In genomic region chr16:4693296-4693955, GRCh38 we compare ENCODE assay signal across 1 cellular context.
TF ChIP-seq lines count a peak whose summit lies in the region.

Gene NUDT16L1 (plus strand): TSS chr16:4693562. CDS start chr16:4693727, 165 bp downstream.

TF ChIP-seq in HepG2, 621 proteins besides CTCF, POLR2A, EP300 and RAD21 (continued from another document and continues in another):
- TF ChIP-seq, protein P1, sequence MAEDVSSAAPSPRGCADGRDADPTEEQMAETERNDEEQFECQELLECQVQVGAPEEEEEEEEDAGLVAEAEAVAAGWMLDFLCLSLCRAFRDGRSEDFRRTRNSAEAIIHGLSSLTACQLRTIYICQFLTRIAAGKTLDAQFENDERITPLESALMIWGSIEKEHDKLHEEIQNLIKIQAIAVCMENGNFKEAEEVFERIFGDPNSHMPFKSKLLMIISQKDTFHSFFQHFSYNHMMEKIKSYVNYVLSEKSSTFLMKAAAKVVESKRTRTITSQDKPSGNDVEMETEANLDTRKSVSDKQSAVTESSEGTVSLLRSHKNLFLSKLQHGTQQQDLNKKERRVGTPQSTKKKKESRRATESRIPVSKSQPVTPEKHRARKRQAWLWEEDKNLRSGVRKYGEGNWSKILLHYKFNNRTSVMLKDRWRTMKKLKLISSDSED (CRISPR knock-in tag; IDR thresholded peaks at IDR 0.05), result no peak
- no peak for TF ChIP-seq ESRRA (CRISPR knock-in tag; IDR thresholded peaks at IDR 0.05; ENCODE audit: low read depth)
- peak; percentile 82 for TF ChIP-seq NFYC (CRISPR knock-in tag; IDR thresholded peaks at IDR 0.05)
- TF ChIP-seq KDM6A (CRISPR knock-in tag; IDR thresholded peaks at IDR 0.05; ENCODE audit: low read depth), result no peak
- no peak for TF ChIP-seq ADNP (CRISPR knock-in tag; IDR thresholded peaks at IDR 0.05)
- TF ChIP-seq, protein P2, sequence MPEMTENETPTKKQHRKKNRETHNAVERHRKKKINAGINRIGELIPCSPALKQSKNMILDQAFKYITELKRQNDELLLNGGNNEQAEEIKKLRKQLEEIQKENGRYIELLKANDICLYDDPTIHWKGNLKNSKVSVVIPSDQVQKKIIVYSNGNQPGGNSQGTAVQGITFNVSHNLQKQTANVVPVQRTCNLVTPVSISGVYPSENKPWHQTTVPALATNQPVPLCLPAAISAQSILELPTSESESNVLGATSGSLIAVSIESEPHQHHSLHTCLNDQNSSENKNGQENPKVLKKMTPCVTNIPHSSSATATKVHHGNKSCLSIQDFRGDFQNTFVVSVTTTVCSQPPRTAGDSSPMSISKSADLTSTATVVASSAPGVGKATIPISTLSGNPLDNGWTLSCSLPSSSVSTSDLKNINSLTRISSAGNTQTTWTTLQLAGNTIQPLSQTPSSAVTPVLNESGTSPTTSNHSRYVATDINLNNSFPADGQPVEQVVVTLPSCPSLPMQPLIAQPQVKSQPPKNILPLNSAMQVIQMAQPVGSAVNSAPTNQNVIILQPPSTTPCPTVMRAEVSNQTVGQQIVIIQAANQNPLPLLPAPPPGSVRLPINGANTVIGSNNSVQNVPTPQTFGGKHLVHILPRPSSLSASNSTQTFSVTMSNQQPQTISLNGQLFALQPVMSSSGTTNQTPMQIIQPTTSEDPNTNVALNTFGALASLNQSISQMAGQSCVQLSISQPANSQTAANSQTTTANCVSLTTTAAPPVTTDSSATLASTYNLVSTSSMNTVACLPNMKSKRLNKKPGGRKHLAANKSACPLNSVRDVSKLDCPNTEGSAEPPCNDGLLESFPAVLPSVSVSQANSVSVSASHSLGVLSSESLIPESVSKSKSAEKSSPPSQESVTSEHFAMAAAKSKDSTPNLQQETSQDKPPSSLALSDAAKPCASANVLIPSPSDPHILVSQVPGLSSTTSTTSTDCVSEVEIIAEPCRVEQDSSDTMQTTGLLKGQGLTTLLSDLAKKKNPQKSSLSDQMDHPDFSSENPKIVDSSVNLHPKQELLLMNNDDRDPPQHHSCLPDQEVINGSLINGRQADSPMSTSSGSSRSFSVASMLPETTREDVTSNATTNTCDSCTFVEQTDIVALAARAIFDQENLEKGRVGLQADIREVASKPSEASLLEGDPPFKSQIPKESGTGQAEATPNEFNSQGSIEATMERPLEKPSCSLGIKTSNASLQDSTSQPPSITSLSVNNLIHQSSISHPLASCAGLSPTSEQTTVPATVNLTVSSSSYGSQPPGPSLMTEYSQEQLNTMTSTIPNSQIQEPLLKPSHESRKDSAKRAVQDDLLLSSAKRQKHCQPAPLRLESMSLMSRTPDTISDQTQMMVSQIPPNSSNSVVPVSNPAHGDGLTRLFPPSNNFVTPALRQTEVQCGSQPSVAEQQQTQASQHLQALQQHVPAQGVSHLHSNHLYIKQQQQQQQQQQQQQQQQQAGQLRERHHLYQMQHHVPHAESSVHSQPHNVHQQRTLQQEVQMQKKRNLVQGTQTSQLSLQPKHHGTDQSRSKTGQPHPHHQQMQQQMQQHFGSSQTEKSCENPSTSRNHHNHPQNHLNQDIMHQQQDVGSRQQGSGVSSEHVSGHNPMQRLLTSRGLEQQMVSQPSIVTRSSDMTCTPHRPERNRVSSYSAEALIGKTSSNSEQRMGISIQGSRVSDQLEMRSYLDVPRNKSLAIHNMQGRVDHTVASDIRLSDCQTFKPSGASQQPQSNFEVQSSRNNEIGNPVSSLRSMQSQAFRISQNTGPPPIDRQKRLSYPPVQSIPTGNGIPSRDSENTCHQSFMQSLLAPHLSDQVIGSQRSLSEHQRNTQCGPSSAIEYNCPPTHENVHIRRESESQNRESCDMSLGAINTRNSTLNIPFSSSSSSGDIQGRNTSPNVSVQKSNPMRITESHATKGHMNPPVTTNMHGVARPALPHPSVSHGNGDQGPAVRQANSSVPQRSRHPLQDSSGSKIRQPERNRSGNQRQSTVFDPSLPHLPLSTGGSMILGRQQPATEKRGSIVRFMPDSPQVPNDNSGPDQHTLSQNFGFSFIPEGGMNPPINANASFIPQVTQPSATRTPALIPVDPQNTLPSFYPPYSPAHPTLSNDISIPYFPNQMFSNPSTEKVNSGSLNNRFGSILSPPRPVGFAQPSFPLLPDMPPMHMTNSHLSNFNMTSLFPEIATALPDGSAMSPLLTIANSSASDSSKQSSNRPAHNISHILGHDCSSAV (CRISPR knock-in tag; IDR thresholded peaks at IDR 0.05; ENCODE audit: borderline replicate concordance), result no peak
- no peak for TF ChIP-seq NPAS2 (CRISPR knock-in tag; IDR thresholded peaks at IDR 0.05; ENCODE audit: borderline replicate concordance)
- no peak for TF ChIP-seq CBX1 (IDR thresholded peaks at IDR 0.05; ENCODE audit: low read depth)
- TF ChIP-seq, protein P3, sequence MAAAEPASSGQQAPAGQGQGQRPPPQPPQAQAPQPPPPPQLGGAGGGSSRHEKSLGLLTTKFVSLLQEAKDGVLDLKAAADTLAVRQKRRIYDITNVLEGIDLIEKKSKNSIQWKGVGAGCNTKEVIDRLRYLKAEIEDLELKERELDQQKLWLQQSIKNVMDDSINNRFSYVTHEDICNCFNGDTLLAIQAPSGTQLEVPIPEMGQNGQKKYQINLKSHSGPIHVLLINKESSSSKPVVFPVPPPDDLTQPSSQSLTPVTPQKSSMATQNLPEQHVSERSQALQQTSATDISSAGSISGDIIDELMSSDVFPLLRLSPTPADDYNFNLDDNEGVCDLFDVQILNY (CRISPR knock-in tag; conservative IDR thresholded peaks at IDR 0.05), result no peak
- 0 out of 2 replicates have a peak, but pooled peaks have one; percentile 20 for TF ChIP-seq ATF3 (CRISPR knock-in tag; IDR thresholded peaks at IDR 0.05)
- TF ChIP-seq GATAD2A (CRISPR knock-in tag; IDR thresholded peaks at IDR 0.05), result no peak
- TF ChIP-seq ZFP36L1 (CRISPR knock-in tag; IDR thresholded peaks at IDR 0.05), result peak; percentile 23; the same call in 1 of the 2 replicates
- TF ChIP-seq ZNF790 (CRISPR knock-in tag; IDR thresholded peaks at IDR 0.05; ENCODE audit: borderline replicate concordance), result no peak
- TF ChIP-seq POLR2AphosphoS2 (IDR thresholded peaks at IDR 0.05; ENCODE audit: low read depth, low read length), result no peak
- peak; percentile 78 for TF ChIP-seq THAP11 (CRISPR knock-in tag; IDR thresholded peaks at IDR 0.05)
- no peak for TF ChIP-seq HHEX (CRISPR knock-in tag; IDR thresholded peaks at IDR 0.05)
- no peak for TF ChIP-seq ZNF44 (CRISPR knock-in tag; IDR thresholded peaks at IDR 0.05)
- TF ChIP-seq NFE2L2 (IDR thresholded peaks at IDR 0.05; ENCODE audit: low read length), result no peak
- no peak for TF ChIP-seq ZXDC (CRISPR knock-in tag; IDR thresholded peaks at IDR 0.05)
- peak; percentile 84; the same call in 1 of the 2 replicates for TF ChIP-seq ZNF451 (CRISPR knock-in tag; IDR thresholded peaks at IDR 0.05)
- TF ChIP-seq SOX5 (CRISPR knock-in tag; IDR thresholded peaks at IDR 0.05; ENCODE audit: borderline replicate concordance), result 0 out of 2 replicates have a peak, but pooled peaks have one; percentile 12
- TF ChIP-seq MED1 (CRISPR knock-in tag; IDR thresholded peaks at IDR 0.05), result no peak; the same call in none of the 2 replicates
- no peak for TF ChIP-seq ZNF570 (CRISPR knock-in tag; IDR thresholded peaks at IDR 0.05; ENCODE audit: borderline replicate concordance)
- TF ChIP-seq SRSF9 (IDR thresholded peaks at IDR 0.05; ENCODE audit: borderline replicate concordance, insufficient read depth, low read depth, low read length, poor library complexity, severe bottlenecking), result no peak
- TF ChIP-seq NR3C1 (CRISPR knock-in tag; IDR thresholded peaks at IDR 0.05), result no peak
- peak; percentile 80 for TF ChIP-seq ZFY (CRISPR knock-in tag; IDR thresholded peaks at IDR 0.05)
- no peak for TF ChIP-seq ZNF713 (CRISPR knock-in tag; IDR thresholded peaks at IDR 0.05)
- TF ChIP-seq GATAD1 (CRISPR knock-in tag; IDR thresholded peaks at IDR 0.05), result peak; percentile 60
- TF ChIP-seq ZNF317 (CRISPR knock-in tag; IDR thresholded peaks at IDR 0.05), result no peak
- no peak for TF ChIP-seq NFATC3 (CRISPR knock-in tag; IDR thresholded peaks at IDR 0.05)
- TF ChIP-seq ETV6 (CRISPR knock-in tag; conservative IDR thresholded peaks at IDR 0.05), result no peak
- no peak for TF ChIP-seq THRA (CRISPR knock-in tag; IDR thresholded peaks at IDR 0.05; ENCODE audit: borderline replicate concordance)
- TF ChIP-seq ZNF639 (CRISPR knock-in tag; conservative IDR thresholded peaks at IDR 0.05), result no peak
- no peak for TF ChIP-seq ZBTB8A (CRISPR knock-in tag; IDR thresholded peaks at IDR 0.05; ENCODE audit: borderline replicate concordance, low read depth)
- no peak for TF ChIP-seq TRIM24 (CRISPR knock-in tag; IDR thresholded peaks at IDR 0.05)
- no peak for TF ChIP-seq SP1 (IDR thresholded peaks at IDR 0.05)
- TF ChIP-seq SP1 (CRISPR knock-in tag; IDR thresholded peaks at IDR 0.05), result no peak
- TF ChIP-seq ERF (CRISPR knock-in tag; IDR thresholded peaks at IDR 0.05), result 0 out of 2 replicates have a peak, but pooled peaks have one; percentile 14
- no peak; the same call in 1 of the 2 replicates for TF ChIP-seq KLF12 (CRISPR knock-in tag; IDR thresholded peaks at IDR 0.05; ENCODE audit: borderline replicate concordance)
- 0 out of 2 replicates have a peak, but pooled peaks have one; percentile 6 for TF ChIP-seq HCFC1 (IDR thresholded peaks at IDR 0.05; ENCODE audit: low read depth, low read length)
- no peak for TF ChIP-seq FOXM1 (CRISPR knock-in tag; IDR thresholded peaks at IDR 0.05)
- no peak for TF ChIP-seq AFF4 (CRISPR knock-in tag; IDR thresholded peaks at IDR 0.05)
- no peak for TF ChIP-seq SP140L (CRISPR knock-in tag; IDR thresholded peaks at IDR 0.05; ENCODE audit: borderline replicate concordance)
- TF ChIP-seq ONECUT2 (CRISPR knock-in tag; IDR thresholded peaks at IDR 0.05), result no peak
- no peak for TF ChIP-seq SATB2 (CRISPR knock-in tag; IDR thresholded peaks at IDR 0.05)
- TF ChIP-seq ZSCAN31 (CRISPR knock-in tag; IDR thresholded peaks at IDR 0.05; ENCODE audit: low read depth), result peak; percentile 36; the same call in 1 of the 2 replicates
- TF ChIP-seq ZNF737 (CRISPR knock-in tag; IDR thresholded peaks at IDR 0.05; ENCODE audit: borderline replicate concordance), result no peak
- no peak for TF ChIP-seq MBD4 (IDR thresholded peaks at IDR 0.05; ENCODE audit: borderline replicate concordance, low read length)
- TF ChIP-seq RFX3 (CRISPR knock-in tag; IDR thresholded peaks at IDR 0.05), result no peak
- TF ChIP-seq ZNF589 (CRISPR knock-in tag; conservative IDR thresholded peaks at IDR 0.05), result no peak
